ENCODE assay signal across 13 cellular contexts in the genomic region with DNA sequence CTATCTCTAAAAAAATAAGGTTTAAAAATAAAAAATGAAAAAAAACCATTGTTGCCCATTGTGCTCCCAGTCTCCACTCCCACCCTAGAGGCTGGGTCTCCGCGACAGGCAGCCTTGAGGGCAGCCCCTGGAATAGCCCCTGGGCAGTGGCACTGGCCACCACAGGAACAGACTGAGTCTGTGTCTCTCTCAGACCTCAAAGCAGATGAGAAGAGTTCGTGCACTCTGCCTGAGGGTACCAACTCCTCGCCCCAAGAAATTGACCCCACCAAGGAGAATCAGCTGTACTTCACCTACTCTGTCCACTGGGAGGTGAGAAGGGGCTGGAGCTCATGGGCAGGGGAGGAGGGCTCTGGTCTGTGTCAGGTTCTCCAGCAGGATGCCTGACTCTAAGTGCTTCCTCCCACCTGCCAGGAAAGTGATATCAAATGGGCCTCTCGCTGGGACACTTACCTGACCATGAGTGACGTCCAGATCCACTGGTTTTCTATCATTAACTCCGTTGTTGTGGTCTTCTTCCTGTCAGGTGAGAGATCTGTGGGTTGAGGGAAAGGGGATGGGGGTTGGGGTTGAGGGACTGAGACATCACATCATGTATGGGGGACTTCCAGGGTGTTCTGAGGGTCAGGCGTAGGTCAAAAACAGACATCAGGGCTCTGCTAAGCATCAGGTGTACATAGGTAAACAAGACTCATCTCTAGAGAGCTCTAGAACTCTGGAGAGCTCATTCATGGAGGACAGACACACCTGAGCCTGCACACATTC.
"Had no signal": no experiment of that assay in that cellular context is flagged by ENCODE, and none has a peak within 500 bp of the region (broad histone marks: within the 10 kb centered on the region; RNA-seq: fewer than 3 reads in every experiment).

No MANE protein-coding gene starts in this region.

- H3K27ac ChIP-seq: stomach, testis, upper lobe of left lung had no signal

- H3K9me3 ChIP-seq: stomach, testis, upper lobe of left lung had no signal

- H3K27me3 Mint-ChIP-seq: natural killer cell treated with Interleukin-12 subunit alpha and Interleukin-12 subunit beta and Interleukin-15 and Interleukin-18, amount 100 ng/mL, for 72 hours had no signal

- H3K9me3 Mint-ChIP-seq: activated T-cell treated with anti-CD3 and anti-CD28 coated beads, Interleukin-2, amount 50 U/mL, for 4 hours; natural killer cell treated with Interleukin-12 subunit alpha and Interleukin-12 subunit beta and Interleukin-15 and Interleukin-18, amount 100 ng/mL, for 72 hours had no signal

- H3K4me3 Mint-ChIP-seq: activated T-cell treated with anti-CD3 and anti-CD28 coated beads, Interleukin-2, amount 50 U/mL, for 4 hours; natural killer cell treated with Interleukin-12 subunit alpha and Interleukin-12 subunit beta and Interleukin-15 and Interleukin-18, amount 100 ng/mL, for 72 hours had no signal

- H3K4me1 ChIP-seq: stomach, testis, upper lobe of left lung had no signal

- H3K4me3 ChIP-seq: stomach, testis, upper lobe of left lung had no signal

- H3K27me3 ChIP-seq: stomach, testis, upper lobe of left lung had no signal

- ATAC-seq: activated T-cell treated with anti-CD3 and anti-CD28 coated beads, Interleukin-2, amount 50 U/mL, for 4 hours; natural killer cell treated with Interleukin-12 subunit alpha and Interleukin-12 subunit beta and Interleukin-15 and Interleukin-18, amount 100 ng/mL, for 72 hours had no signal

- DNase-seq: activated CD4-positive, alpha-beta T cell treated with anti-CD3 and anti-CD28 coated beads for 48 hours; activated gamma-delta T cell; activated T-cell treated with anti-CD3 and anti-CD28 coated beads, Interleukin-2, amount 50 U/mL, for 4 hours; aorta; effector CD8-positive, alpha-beta T cell; foreskin fibroblast; hypothalamus; mesenchymal stem cell; stomach; T-helper 2 cell; testis; upper lobe of left lung had no signal
